21 cellular contexts compared by ENCODE assay signal in genomic region chr21:42386034-42386591, GRCh38. TPM values are rescaled to one million over a fixed set of nuclear protein-coding genes. Genes with fewer than 3 reads are reported as not detected.
"Had no signal": no experiment of that assay in that cellular context is flagged by ENCODE, and none has a peak within 500 bp of the region (broad histone marks: within the 10 kb centered on the region; RNA-seq: fewer than 3 reads in every experiment).

No MANE protein-coding gene starts in this region.

- H3K27me3 ChIP-seq: cardiac muscle cell had no signal

- H3K27ac ChIP-seq: cardiac muscle cell, dorsolateral prefrontal cortex had no signal

- H3K4me3 Mint-ChIP-seq: activated CD8-positive, alpha-beta T cell treated with anti-CD3 and anti-CD28 coated beads for 36 hours; activated naive CD8-positive, alpha-beta T cell treated with anti-CD3 and anti-CD28 coated beads, Interleukin-2, amount 10 ng/mL, durations not matched to agents 7 days and 5 days; memory B cell; stimulated activated naive CD8-positive, alpha-beta T cell treated with anti-CD3 and anti-CD28 coated beads, Interleukin-15, amount 100 ng/mL, for 72 hours; T-helper 2 cell treated with Interferon-gamma antibody and Interleukin-4, amounts not matched to agents 5 μg/mL and 100 μg/mL, for 36 hours; type B pancreatic cell had no signal

- H3K36me3 ChIP-seq: cardiac muscle cell had no signal

- ATAC-seq: activated CD8-positive, alpha-beta T cell treated with anti-CD3 and anti-CD28 coated beads for 36 hours; left ventricle myocardium superior; natural killer cell treated with Interleukin-12 subunit alpha and Interleukin-12 subunit beta and Interleukin-15 and Interleukin-18, amount 100 ng/mL, for 72 hours; stimulated activated naive CD8-positive, alpha-beta T cell treated with anti-CD3 and anti-CD28 coated beads, Interleukin-15, amount 100 ng/mL, for 72 hours had no signal

- H3K27me3 Mint-ChIP-seq: activated CD8-positive, alpha-beta T cell treated with anti-CD3 and anti-CD28 coated beads for 36 hours; activated naive CD8-positive, alpha-beta T cell treated with anti-CD3 and anti-CD28 coated beads, Interleukin-2, amount 10 ng/mL, durations not matched to agents 7 days and 5 days; stimulated activated naive CD8-positive, alpha-beta T cell treated with anti-CD3 and anti-CD28 coated beads, Interleukin-15, amount 100 ng/mL, for 72 hours; type B pancreatic cell had no signal

- H3K36me3 Mint-ChIP-seq: memory B cell, type B pancreatic cell had no signal

- H3K27ac Mint-ChIP-seq: natural killer cell treated with Interleukin-12 subunit alpha and Interleukin-12 subunit beta and Interleukin-15 and Interleukin-18, amount 100 ng/mL, for 72 hours had no signal

- DNase-seq: activated CD4-positive, alpha-beta T cell treated with anti-CD3 and anti-CD28 coated beads for 4 hours; activated CD8-positive, alpha-beta T cell treated with anti-CD3 and anti-CD28 coated beads for 36 hours; activated naive CD4-positive, alpha-beta T cell treated with Interleukin-2 at 50 U/mL for 16 hours; activated naive CD8-positive, alpha-beta T cell treated with anti-CD3 and anti-CD28 coated beads, Interleukin-2, amount 10 ng/mL, durations not matched to agents 7 days and 5 days; activated T-cell treated with anti-CD3 and anti-CD28 coated beads, Interleukin-2, amount 50 U/mL, for 1 hour; amygdala; erythroblast; foreskin melanocyte; head of caudate nucleus; left ventricle myocardium superior; stimulated activated naive CD8-positive, alpha-beta T cell treated with anti-CD3 and anti-CD28 coated beads, Interleukin-15, amount 100 ng/mL, for 72 hours had no signal

- H3K4me3 ChIP-seq: cardiac muscle cell, dorsolateral prefrontal cortex had no signal

RNA-seq across cellular contexts. Expression of gene TMPRSS3, which starts 9.7 kb away (rescaled TPM):
- total RNA-seq: cardiac muscle cell, left ventricle myocardium superior, temporal lobe had no signal
- polyA plus RNA-seq: cardiac muscle cell had no signal

RNA-seq across cellular contexts. Expression of gene UBASH3A, which starts 17.6 kb away (rescaled TPM):
- total RNA-seq: cardiac muscle cell, kidney epithelial cell, left ventricle myocardium superior, renal cortical epithelial cell, temporal lobe had no signal
- polyA plus RNA-seq: cardiac muscle cell had no signal

RNA-seq across cellular contexts. Expression of gene TFF1, which starts 19.8 kb away (rescaled TPM):
- total RNA-seq: activated naive CD8-positive, alpha-beta T cell treated with anti-CD3 and anti-CD28 coated beads, Interleukin-2, amount 10 ng/mL, durations not matched to agents 7 days and 5 days; cardiac muscle cell; dorsolateral prefrontal cortex; kidney epithelial cell; left ventricle myocardium superior; natural killer cell treated with Interleukin-12 subunit alpha and Interleukin-12 subunit beta and Interleukin-15 and Interleukin-18, amount 100 ng/mL, for 72 hours; renal cortical epithelial cell; temporal lobe had no signal
- polyA plus RNA-seq: cardiac muscle cell had no signal

RNA-seq across cellular contexts. Expression of gene TFF2, which starts 35.3 kb away (rescaled TPM):
- total RNA-seq: activated CD8-positive, alpha-beta T cell treated with anti-CD3 and anti-CD28 coated beads for 36 hours; activated naive CD8-positive, alpha-beta T cell treated with anti-CD3 and anti-CD28 coated beads, Interleukin-2, amount 10 ng/mL, durations not matched to agents 7 days and 5 days; activated T-helper 2 cell treated with anti-CD3 and anti-CD28 coated beads, Interferon-gamma antibody, Interleukin-2, Interleukin-4, amounts not matched to agents 10 μg/mL and 5 μg/mL and 100 μg/mL, durations not matched to agents 14 hours and 24 hours and 36 hours; cardiac muscle cell; dorsolateral prefrontal cortex; kidney epithelial cell; left ventricle myocardium superior; natural killer cell treated with Interleukin-12 subunit alpha and Interleukin-12 subunit beta and Interleukin-15 and Interleukin-18, amount 100 ng/mL, for 72 hours; renal cortical epithelial cell; temporal lobe had no signal
- polyA plus RNA-seq: cardiac muscle cell had no signal
